ENCODE assay signal across 16 cellular contexts in genomic region chr12:77294016-77294415, GRCh38.
DNase-seq lines count a peak whose midpoint lies in the region; ATAC-seq, FAIRE-seq and TF ChIP-seq lines count a peak whose summit lies in the region.
"Had no signal": no experiment of that assay in that cellular context is flagged by ENCODE, and none has a peak within 500 bp of the region (broad histone marks: within the 10 kb centered on the region; RNA-seq: fewer than 3 reads in every experiment).

No MANE protein-coding gene starts in this region.

- no peak overlapping the region for H3K9ac ChIP-seq in endothelial cell of umbilical vein (replicated peaks; ENCODE audit: extremely low read depth, insufficient read depth, low read length)

- no peaks in the 10 kb centered on the region for H3K79me2 ChIP-seq in endothelial cell of umbilical vein (ENCODE audit: control insufficient read depth, insufficient read depth, low read length)

- peaks cover 6% of the 10 kb centered on the region for H3K4me1 ChIP-seq in endothelial cell of umbilical vein (ENCODE audit: control insufficient read depth, extremely low read depth, insufficient read depth, low read length)
- no peaks in the 10 kb centered on the region for H3K4me1 ChIP-seq in mucosa of descending colon (ENCODE audit: low read depth)
- H3K4me1 ChIP-seq: BE2C, suprapubic skin had no signal

- CTCF ChIA-PET in endothelial cell of umbilical vein (lab: Charles Lee): interaction anchor here (0.8 to 1.3 kb wide), 3 partner anchors 85 to 245 kb away, joined by 3 read pairs; no protein-coding TSS in a partner anchor

- POLR2A ChIA-PET in endothelial cell of umbilical vein (lab: Charles Lee): interaction anchor here (0.8 kb wide), 1 partner anchor 30 kb away, joined by 3 read pairs; no protein-coding TSS in a partner anchor

- peak overlapping the region; percentile 28 for H2AFZ ChIP-seq in endothelial cell of umbilical vein (ENCODE audit: low read depth, low read length)

- peak; percentile 63 for DNase-seq in ELR (ENCODE audit: low read depth)
- peak; percentile 29 for DNase-seq in RCC 7860 (ENCODE audit: low spot score)
- DNase-seq in endothelial cell of umbilical vein (ENCODE audit: low read depth, low spot score): peak; percentile 63
- peak; percentile 33 for DNase-seq in kidney tubule cell (ENCODE audit: low spot score)
- no peak for DNase-seq in D341Med (ENCODE audit: low spot score)
- DNase-seq in mucosa of descending colon: no peak
- DNase-seq in islet precursor cell: no peak
- DNase-seq in activated CD4-positive, alpha-beta T cell treated with anti-CD3 and anti-CD28 coated beads, Interleukin-2, amount 50 U/mL, for 4 hours: no peak
- DNase-seq: activated naive CD4-positive, alpha-beta T cell treated with anti-CD3 and anti-CD28 coated beads, Interleukin-2, amount 50 U/mL, for 16 hours; BE2C; left cardiac atrium; T-helper 1 cell had no signal

- no peaks in the 10 kb centered on the region for H3K27me3 ChIP-seq in endothelial cell of umbilical vein (ENCODE audit: control insufficient read depth in 2 of 2, insufficient read depth in 2 of 2, low read length in 2 of 2)
- H3K27me3 ChIP-seq: BE2C, suprapubic skin had no signal

- no peak for ATAC-seq in mucosa of descending colon
- ATAC-seq: esophagus mucosa, left cardiac atrium had no signal

- TF ChIP-seq CTCF in endothelial cell of umbilical vein (IDR thresholded peaks at IDR 0.05; ENCODE audit: extremely low read depth in 1 of 2, insufficient read depth in 1 of 2, low read depth in 1 of 2, low read length in 2 of 2) (no peak), mucosa of descending colon (IDR thresholded peaks at IDR 0.05) (no peak)

- H3K36me3 ChIP-seq in endothelial cell of umbilical vein (ENCODE audit: control insufficient read depth in 2 of 2, extremely low read depth in 1 of 2, insufficient read depth in 2 of 2, low read length in 2 of 2) (no peaks in the 10 kb centered on the region), mucosa of descending colon (ENCODE audit: low read depth) (no peaks in the 10 kb centered on the region)
- H3K36me3 ChIP-seq: BE2C, suprapubic skin had no signal

- dilution Hi-C loops in endothelial cell of umbilical vein (cut with MboI; ENCODE audit: extremely low pct_ligation_motif_present, low sequenced_read_pairs): no loop called here

- H3K4me3 ChIP-seq in endothelial cell of umbilical vein (replicated peaks in 1 of 3; ENCODE audit: insufficient read depth in 1 of 3, low read depth in 1 of 3, low read length in 3 of 3) (no peak overlapping the region), mucosa of descending colon (no peak overlapping the region)
- H3K4me3 ChIP-seq: suprapubic skin had no signal

- no peaks in the 10 kb centered on the region for H3K9me1 ChIP-seq in endothelial cell of umbilical vein (replicated peaks; ENCODE audit: control insufficient read depth, extremely low read depth, insufficient read depth, low read length)

- no peak overlapping the region for H3K4me2 ChIP-seq in endothelial cell of umbilical vein (ENCODE audit: insufficient read depth, low read length)

- H3K27ac ChIP-seq in endothelial cell of umbilical vein (ENCODE audit: insufficient read depth, low read depth, low read length): peak overlapping the region; percentile 15
- H3K27ac ChIP-seq: suprapubic skin had no signal

- intact Hi-C loops in endothelial cell of umbilical vein (cut with micrococcal nuclease): no loop called here
- intact Hi-C loops in mucosa of descending colon (cut with DNase I, micrococcal nuclease): no loop called here

- no TSS peak for BruUV-seq in endothelial cell of umbilical vein (replicated peaks; lab: Mats Ljungman, UMichigan)

- FAIRE-seq in RCC 7860 (lab: Jason Lieb, UNC) (peak; percentile 84), endothelial cell of umbilical vein (lab: Jason Lieb, UNC) (no peak)
- FAIRE-seq: D721Med, GM12892 had no signal

- no peak for TF ChIP-seq POLR2A in endothelial cell of umbilical vein (IDR thresholded peaks at IDR 0.05; ENCODE audit: low read depth, low read length)

- H3K9me3 ChIP-seq in endothelial cell of umbilical vein (replicated peaks; ENCODE audit: control insufficient read depth, insufficient read depth, low read length) (no peaks in the 10 kb centered on the region), mucosa of descending colon (no peaks in the 10 kb centered on the region)
- H3K9me3 ChIP-seq: BE2C, suprapubic skin had no signal

- H4K20me1 ChIP-seq in endothelial cell of umbilical vein (replicated peaks; ENCODE audit: control insufficient read depth, extremely low read depth, insufficient read depth, low read length): no peaks in the 10 kb centered on the region

TF ChIP-seq in endothelial cell of umbilical vein, 7 proteins besides CTCF, POLR2A, EP300 and RAD21:
- no peak for TF ChIP-seq POLR2AphosphoS5 (IDR thresholded peaks at IDR 0.05; ENCODE audit: insufficient read depth, low read depth, low read length)
- no peak for TF ChIP-seq EZH2 (IDR thresholded peaks at IDR 0.05; ENCODE audit: borderline replicate concordance, low read depth, low read length, severe bottlenecking)
- peak; percentile 46 for TF ChIP-seq FOS (IDR thresholded peaks at IDR 0.05; ENCODE audit: borderline replicate concordance, insufficient read depth, low read length)
- no peak for TF ChIP-seq GATA2 (IDR thresholded peaks at IDR 0.05; ENCODE audit: insufficient read depth, insufficient read length, low read depth, low read length)
- peak; percentile 41 for TF ChIP-seq JUN (IDR thresholded peaks at IDR 0.05; ENCODE audit: borderline replicate concordance, insufficient read depth, insufficient read length, low read depth)
- TF ChIP-seq, protein P1, sequence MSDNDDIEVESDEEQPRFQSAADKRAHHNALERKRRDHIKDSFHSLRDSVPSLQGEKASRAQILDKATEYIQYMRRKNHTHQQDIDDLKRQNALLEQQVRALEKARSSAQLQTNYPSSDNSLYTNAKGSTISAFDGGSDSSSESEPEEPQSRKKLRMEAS (IDR thresholded peaks at IDR 0.05; ENCODE audit: insufficient read depth, insufficient read length): no peak
- no peak for TF ChIP-seq MYC (IDR thresholded peaks at IDR 0.05; ENCODE audit: low read depth, low read length)

Comparison
In these comparisons a context has a peak if more than half of its experiments do, and no peak if none do; other contexts are left out.
1. DNase-seq: peak in ELR (single experiment), RCC 7860 (single experiment), endothelial cell of umbilical vein (single experiment) and kidney tubule cell (single experiment); none in D341Med (single experiment), mucosa of descending colon (0 of 3), islet precursor cell (single experiment) and activated CD4-positive, alpha-beta T cell treated with anti-CD3 and anti-CD28 coated beads, Interleukin-2, amount 50 U/mL, for 4 hours (0 of 2).